1 cellular context compared by ENCODE assay signal in the genomic region with DNA sequence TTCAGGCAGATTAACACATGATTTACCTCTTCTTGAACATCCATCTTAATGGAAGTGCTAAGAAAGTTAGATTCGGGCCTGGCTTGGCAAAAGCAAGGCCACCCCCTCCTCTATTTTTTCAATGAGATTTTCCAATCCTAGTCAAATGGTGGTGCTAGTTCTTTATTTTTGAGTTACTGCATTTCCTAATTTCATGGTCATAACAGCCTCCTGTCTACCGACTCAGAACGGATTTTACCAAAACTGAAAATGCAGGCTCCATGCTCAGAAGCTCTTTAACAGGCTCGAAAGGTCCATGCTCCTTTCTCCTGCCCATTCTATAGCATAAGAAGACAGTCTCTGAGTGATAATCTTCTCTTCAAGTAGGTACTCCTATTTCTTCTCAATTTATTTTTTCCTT.
TF ChIP-seq lines count a peak whose summit lies in the region.

No MANE protein-coding gene starts in this region.

TF ChIP-seq in HepG2, 621 proteins besides CTCF, POLR2A, EP300 and RAD21 (continued from another document):
- TF ChIP-seq TARDBP (CRISPR knock-in tag; IDR thresholded peaks at IDR 0.05) = no peak
- TF ChIP-seq ZNF563 (CRISPR knock-in tag; IDR thresholded peaks at IDR 0.05) = no peak
- TF ChIP-seq KMT2B (CRISPR knock-in tag; IDR thresholded peaks at IDR 0.05) = no peak
- no peak for TF ChIP-seq ZNF503 (CRISPR knock-in tag; IDR thresholded peaks at IDR 0.05)
- TF ChIP-seq STAT5B (CRISPR knock-in tag; IDR thresholded peaks at IDR 0.05) = no peak
